Comparison of ENCODE assay signal across 7 cellular contexts in genomic region chr13:80084086-80084676, GRCh38.
DNase-seq lines count a peak whose midpoint lies in the region; ATAC-seq and TF ChIP-seq lines count a peak whose summit lies in the region.

No MANE protein-coding gene starts in this region.

- no peak for TF ChIP-seq EP300 in gastroesophageal sphincter (IDR thresholded peaks at IDR 0.05)
- TF ChIP-seq EP300 in stomach (IDR thresholded peaks at IDR 0.05): no peak

- DNase-seq in HS-5 (ENCODE audit: low read depth): peak; percentile 46
- peak; percentile 41 for DNase-seq in RWPE1 (ENCODE audit: low spot score)
- DNase-seq in stomach: no peak
- no peak for DNase-seq in vagina (ENCODE audit: extremely low spot score in 2 of 2)
- no peak for DNase-seq in Karpas-422

- H2AFZ ChIP-seq in Karpas-422 (ENCODE audit: low read length): no peak overlapping the region

- peak; percentile 34 for ATAC-seq in gastroesophageal sphincter
- ATAC-seq in GM21447 (IDR thresholded peaks at IDR 0.05; ENCODE audit: unreplicated experiment): no peak

- TF ChIP-seq POLR2A in gastroesophageal sphincter (IDR thresholded peaks at IDR 0.05) (no peak), stomach (IDR thresholded peaks at IDR 0.05) (no peak), vagina (IDR thresholded peaks at IDR 0.05) (no peak)

- POLR2A ChIA-PET in RWPE1 (lab: Yijun Ruan, JAX; ENCODE audit: low non-redundant PET): no interaction called here

- no peaks in the 10 kb centered on the region for H3K36me3 ChIP-seq in gastroesophageal sphincter
- H3K36me3 ChIP-seq in stomach: no peaks in the 10 kb centered on the region
- H3K36me3 ChIP-seq in vagina: no peaks in the 10 kb centered on the region
- H3K36me3 ChIP-seq in Karpas-422 (ENCODE audit: insufficient read depth, low read length): no peaks in the 10 kb centered on the region

- intact Hi-C loops in stomach (cut with DNase I; ENCODE audit: low total_unique reads): no loop called here
- intact Hi-C loops in vagina (cut with DNase I): no loop called here

- H3K9ac ChIP-seq in Karpas-422 (ENCODE audit: low read length): no peak overlapping the region

- TF ChIP-seq CTCF in RWPE1 (conservative IDR thresholded peaks at IDR 0.05; ENCODE audit: low read depth): no peak
- no peak for TF ChIP-seq CTCF in gastroesophageal sphincter (IDR thresholded peaks at IDR 0.05)
- no peak for TF ChIP-seq CTCF in stomach (IDR thresholded peaks at IDR 0.05)
- TF ChIP-seq CTCF in vagina (IDR thresholded peaks at IDR 0.05): no peak

- H3K79me2 ChIP-seq in Karpas-422 (ENCODE audit: low read length): no peaks in the 10 kb centered on the region

- no peak overlapping the region for H3K4me2 ChIP-seq in Karpas-422 (ENCODE audit: low read depth, low read length, poor library complexity, severe bottlenecking)

- 0 to 6% methylated on average over 2 of the region's 2 CpGs for WGBS in gastroesophageal sphincter (ENCODE audit: low coverage in 1 of 2), 2 donors
- 16 to 38% (median 28%) methylated on average over 2 of the region's 2 CpGs for WGBS in stomach, 5 donors

- H3K27me3 ChIP-seq in gastroesophageal sphincter (no peaks in the 10 kb centered on the region), stomach (no peaks in the 10 kb centered on the region), vagina (no peaks in the 10 kb centered on the region), Karpas-422 (ENCODE audit: low read length) (no peaks in the 10 kb centered on the region)

- H3K27ac ChIP-seq in RWPE1: no peak overlapping the region
- H3K27ac ChIP-seq in gastroesophageal sphincter: peak overlapping the region in 2 of 4 donors; percentile 30 to 33
- peak overlapping the region in 4 of 5 donors; percentile 47 to 68 (median 56) for H3K27ac ChIP-seq in stomach
- H3K27ac ChIP-seq in vagina: no peak overlapping the region
- no peak overlapping the region for H3K27ac ChIP-seq in Karpas-422 (ENCODE audit: low read length)

- no peaks in the 10 kb centered on the region for H3K9me3 ChIP-seq in gastroesophageal sphincter
- no peaks in the 10 kb centered on the region for H3K9me3 ChIP-seq in stomach
- no peaks in the 10 kb centered on the region for H3K9me3 ChIP-seq in vagina
- H3K9me3 ChIP-seq in Karpas-422 (ENCODE audit: low read length): peaks cover 6% of the 10 kb centered on the region; the same call in 1 of the 2 replicates

- H3K4me1 ChIP-seq in gastroesophageal sphincter (peaks cover 0 to 21% (median 0%) of the 10 kb centered on the region in 3 donors), stomach (peaks cover 0 to 15% (median 0%) of the 10 kb centered on the region in 4 donors), vagina (peaks cover 13% of the 10 kb centered on the region), Karpas-422 (ENCODE audit: low read length) (no peaks in the 10 kb centered on the region)

- no peaks in the 10 kb centered on the region for H4K20me1 ChIP-seq in Karpas-422 (ENCODE audit: insufficient read depth, low read depth, low read length)

- H3K4me3 ChIP-seq in gastroesophageal sphincter (no peak overlapping the region), stomach (no peak overlapping the region), vagina (no peak overlapping the region), Karpas-422 (ENCODE audit: low read length) (no peak overlapping the region)

- no peaks in the 10 kb centered on the region; the same call in 1 of the 2 replicates for H3K9me2 ChIP-seq in Karpas-422 (replicated peaks; ENCODE audit: insufficient read depth, low read length)

- CTCF ChIA-PET in RWPE1 (lab: Yijun Ruan, JAX): no interaction called here

Comparison
In these comparisons a context has a peak if more than half of its experiments do, and no peak if none do; other contexts are left out.
1. DNase-seq: peak in HS-5 (single experiment) and RWPE1 (single experiment); none in stomach (single experiment), vagina (0 of 2) and Karpas-422 (single experiment).
2. H3K27ac ChIP-seq: peak in stomach (4 of 5); none in RWPE1 (single experiment), vagina (single experiment) and Karpas-422 (single experiment).